In the genomic region with DNA sequence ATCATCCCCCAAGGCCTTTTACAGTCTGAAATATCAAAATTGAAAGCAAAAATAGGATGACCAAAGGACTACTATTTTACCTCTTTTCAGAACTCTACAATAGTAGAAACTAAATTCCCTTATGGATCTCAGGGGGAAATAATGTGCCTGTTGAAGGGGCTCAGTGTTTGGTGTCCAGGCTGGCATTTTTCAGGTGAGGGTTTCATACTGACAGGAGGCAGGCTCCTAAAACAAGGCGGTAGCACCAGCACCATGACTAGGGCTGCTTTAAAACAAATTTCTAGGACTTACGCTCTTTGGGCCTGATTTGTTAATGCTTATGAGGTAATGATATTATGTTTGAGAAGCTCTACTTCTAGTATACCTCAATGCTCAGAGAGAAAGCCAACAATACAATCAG, we compare ENCODE assay signal across 18 cellular contexts.
"Had no signal": no experiment of that assay in that cellular context is flagged by ENCODE, and none has a peak within 500 bp of the region (broad histone marks: within the 10 kb centered on the region; RNA-seq: fewer than 3 reads in every experiment).

No MANE protein-coding gene starts in this region.

- H3K4me2 ChIP-seq: neural progenitor cell had no signal

- H3K27ac Mint-ChIP-seq: activated T-helper 1 cell treated with anti-CD3 and anti-CD28 coated beads, Interleukin-12 subunit alpha, Interleukin-12 subunit beta, Interleukin-2, Interleukin-4 antibody, amounts not matched to agents 30 ng/mL and 10 ng/mL and 1 ng/mL, durations not matched to agents 14 hours and 24 hours and 36 hours; neural progenitor cell had no signal

- ATAC-seq: gastrocnemius medialis had no signal

- H3K4me3 Mint-ChIP-seq: activated T-helper 1 cell treated with anti-CD3 and anti-CD28 coated beads, Interleukin-12 subunit alpha, Interleukin-12 subunit beta, Interleukin-2, Interleukin-4 antibody, amounts not matched to agents 30 ng/mL and 10 ng/mL and 1 ng/mL, durations not matched to agents 14 hours and 24 hours and 36 hours; brain; neural progenitor cell had no signal

- H3K9me3 ChIP-seq: gastrocnemius medialis, left ventricle myocardium inferior, tibial artery, vagina had no signal

- H3K4me1 Mint-ChIP-seq: neural progenitor cell had no signal

- DNase-seq: activated naive CD4-positive, alpha-beta T cell treated with anti-CD3 and anti-CD28 coated beads, Interleukin-2, amount 50 U/mL, for 16 hours; amygdala; effector memory CD4-positive, alpha-beta T cell; gastrocnemius medialis; left ventricle myocardium inferior; mesenchymal stem cell; retina; stimulated activated CD4-positive, alpha-beta T cell treated with anti-CD3 and anti-CD28 coated beads, Interleukin-15, amount 100 ng/mL, for 24 hours; stimulated activated CD4-positive, alpha-beta T cell treated with anti-CD3 and anti-CD28 coated beads, Interleukin-4, amount 100 ng/mL, for 4 hours; T1000; tibial artery had no signal

- H3K79me2 ChIP-seq: parathyroid adenoma had no signal

- H3K9ac ChIP-seq: neural progenitor cell, parathyroid adenoma had no signal

- H3K4me1 ChIP-seq: gastrocnemius medialis had no signal

- H3K27me3 Mint-ChIP-seq: brain had no signal

- H3K9me3 Mint-ChIP-seq: activated T-helper 1 cell treated with anti-CD3 and anti-CD28 coated beads, Interleukin-12 subunit alpha, Interleukin-12 subunit beta, Interleukin-2, Interleukin-4 antibody, amounts not matched to agents 30 ng/mL and 10 ng/mL and 1 ng/mL, durations not matched to agents 14 hours and 24 hours and 36 hours; brain; neural progenitor cell had no signal

- FAIRE-seq: keratinocyte had no signal

- H2AFZ ChIP-seq: neural progenitor cell, parathyroid adenoma had no signal

- H3K4me3 ChIP-seq: gastrocnemius medialis, left ventricle myocardium inferior, neural progenitor cell, tibial artery, vagina had no signal

- H3K27ac ChIP-seq: epithelial cell of prostate, gastrocnemius medialis, left ventricle myocardium inferior, neural progenitor cell, parathyroid adenoma, tibial artery, vagina had no signal

- H3K27me3 ChIP-seq: gastrocnemius medialis, neural progenitor cell, tibial artery, vagina had no signal
